In the genomic region with DNA sequence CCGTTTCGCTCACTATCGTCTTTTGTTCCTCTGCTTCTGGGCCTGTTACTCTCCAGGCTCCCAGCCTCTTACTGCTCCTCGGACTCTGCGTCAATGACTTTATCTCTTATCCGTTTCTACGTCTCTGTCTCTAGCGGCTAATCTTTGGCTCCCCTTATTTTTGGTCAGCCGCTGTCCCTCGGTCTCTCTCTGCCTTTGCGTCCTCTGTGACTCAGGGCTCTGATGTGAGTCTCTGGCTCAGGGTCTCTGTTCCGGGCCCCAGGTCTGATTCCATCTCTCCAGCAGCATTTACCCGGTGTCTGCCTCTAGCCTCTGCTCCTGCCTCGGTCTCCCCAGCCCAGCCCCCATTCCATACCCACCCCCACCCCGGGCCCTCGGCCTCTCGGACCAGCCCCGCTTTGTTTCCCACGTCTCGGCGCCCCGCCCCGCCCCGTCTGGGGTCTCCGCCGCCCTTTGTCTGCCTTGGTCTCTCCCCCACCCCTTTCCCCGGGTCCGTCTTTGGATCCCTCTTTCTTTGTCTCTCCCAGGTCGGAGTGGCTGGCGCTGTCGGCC, we compare ENCODE assay signal across 8 cellular contexts. TPM values are rescaled to one million over a fixed set of nuclear protein-coding genes. Genes with fewer than 3 reads are reported as not detected.
A peak's percentile ranks its signal among the peaks of the same experiment; 100 is the strongest.
DNase-seq lines count a peak whose midpoint lies in the region; ATAC-seq and TF ChIP-seq lines count a peak whose summit lies in the region.

No MANE protein-coding gene starts in this region.

- 10 to 11% methylated on average over 30 to 31 of the region's 31 CpGs for WGBS in upper lobe of left lung, 2 donors

- DNase-seq in caudate nucleus (lab: John Stamatoyannopoulos, UW) (peak in 1 of 61 donors; percentile 20), lower lobe of right lung (no peak), upper lobe of left lung (no peak), NOMO-1 treated with DMSO at 0.1 percent for 48 hours (lab: John Stamatoyannopoulos, UW; ENCODE audit: unreplicated experiment) (no peak)

- TF ChIP-seq CTCF in lower lobe of right lung (IDR thresholded peaks at IDR 0.05) = no peak
- TF ChIP-seq CTCF in upper lobe of left lung (IDR thresholded peaks at IDR 0.05) = no peak

- peak overlapping the region; percentile 99 for H3K4me3 ChIP-seq in BLaER1
- peak overlapping the region; percentile 91 for H3K4me3 ChIP-seq in lower lobe of right lung
- H3K4me3 ChIP-seq in upper lobe of left lung = peak overlapping the region; percentile 62 to 95 (median 89)

- H3K27ac ChIP-seq in BLaER1 = peak overlapping the region; percentile 87
- H3K27ac ChIP-seq in KOPT-K1 (ENCODE audit: low read depth, low read length, poor library complexity, severe bottlenecking) = peak overlapping the region; percentile 85
- H3K27ac ChIP-seq in caudate nucleus (ENCODE audit: low read depth, low read length) = peak overlapping the region; percentile 54
- peak overlapping the region; percentile 80 for H3K27ac ChIP-seq in lower lobe of right lung
- peak overlapping the region; percentile 56 to 84 (median 78) for H3K27ac ChIP-seq in upper lobe of left lung

- intact Hi-C loops in lower lobe of right lung (cut with DNase I) = no loop called here

- H3K4me2 ChIP-seq in BLaER1 = peak overlapping the region; percentile 94

- H3K9me3 ChIP-seq in BLaER1 (no peaks in the 10 kb centered on the region), KOPT-K1 (ENCODE audit: insufficient read depth, low read length, poor library complexity, severe bottlenecking) (no peaks in the 10 kb centered on the region), lower lobe of right lung (no peaks in the 10 kb centered on the region), upper lobe of left lung (no peaks in the 10 kb centered on the region)

- ATAC-seq in lower lobe of right lung (peak; percentile 7 to 25), upper lobe of left lung (ENCODE audit: low FRiP score in 2 of 2) (peak in 1 of 2 donors; percentile 66), HG02610 (IDR thresholded peaks at IDR 0.05; ENCODE audit: unreplicated experiment) (no peak), GM21367 (IDR thresholded peaks at IDR 0.05; ENCODE audit: unreplicated experiment) (no peak)

- no peak for TF ChIP-seq EP300 in upper lobe of left lung (IDR thresholded peaks at IDR 0.05)

- H3K27me3 ChIP-seq in BLaER1 (no peaks in the 10 kb centered on the region), lower lobe of right lung (ENCODE audit: low read depth) (no peaks in the 10 kb centered on the region), upper lobe of left lung (no peaks in the 10 kb centered on the region)

- peaks cover 25% of the 10 kb centered on the region for H4K20me1 ChIP-seq in BLaER1

- H3K36me3 ChIP-seq in BLaER1 = peaks cover 25% of the 10 kb centered on the region
- peaks cover 21% of the 10 kb centered on the region for H3K36me3 ChIP-seq in KOPT-K1 (ENCODE audit: insufficient read depth, low read length)
- H3K36me3 ChIP-seq in lower lobe of right lung = peaks cover 18% of the 10 kb centered on the region
- H3K36me3 ChIP-seq in upper lobe of left lung = peaks cover 0 to 18% (median 10%) of the 10 kb centered on the region in 4 donors

- peaks cover 61% of the 10 kb centered on the region for H3K4me1 ChIP-seq in BLaER1
- H3K4me1 ChIP-seq in lower lobe of right lung = peaks cover 34% of the 10 kb centered on the region
- H3K4me1 ChIP-seq in upper lobe of left lung = peaks cover 12 to 37% (median 19%) of the 10 kb centered on the region in 4 donors

- H3K9ac ChIP-seq in BLaER1 = peak overlapping the region; percentile 90

- no peak for TF ChIP-seq POLR2A in upper lobe of left lung (IDR thresholded peaks at IDR 0.05)

RNA-seq across cellular contexts. Expression of a gene that starts 0.5 kb away (rescaled TPM):
- total RNA-seq in lower lobe of right lung = 6.2 TPM
- 10 to 100 TPM in 3 of 6 donors, 1 to 10 TPM in 3; 6.8 to 29.2 (median 10.9) TPM for total RNA-seq in upper lobe of left lung

RNA-seq across cellular contexts. Expression of a gene that starts 12.3 kb away (rescaled TPM):
- 6.0 TPM for total RNA-seq in lower lobe of right lung
- total RNA-seq in upper lobe of left lung = 10 to 100 TPM in 1 of 6 donors, 1 to 10 TPM in 5; 3.5 to 13.6 (median 7.1) TPM

RNA-seq across cellular contexts. Expression of a gene that starts 12.7 kb away (rescaled TPM):
- total RNA-seq in lower lobe of right lung = 3.8 TPM
- total RNA-seq in upper lobe of left lung = 10 to 100 TPM in 2 of 6 donors, 1 to 10 TPM in 4; 5.2 to 12.3 (median 7.2) TPM

RNA-seq across cellular contexts. Expression of a gene that starts 20.1 kb away (rescaled TPM):
- total RNA-seq in lower lobe of right lung (not detected), upper lobe of left lung (1 to 10 TPM in 1 of 6 donors, not detected in 5; 1.6 TPM)

RNA-seq across cellular contexts. Expression of a gene that starts 24.4 kb away (rescaled TPM):
- total RNA-seq in lower lobe of right lung (36.9 TPM), upper lobe of left lung (10 to 100 TPM; 31.1 to 71.2 (median 40.3) TPM)

Comparison
In these comparisons a context has a peak if more than half of its experiments do, and no peak if none do; other contexts are left out.
1. ATAC-seq: peak in lower lobe of right lung (2 of 2); none in HG02610 (single experiment) and GM21367 (single experiment).
2. Peak in every context shown above with its lines, with median percentiles within 50 percentile points of each other: H3K27ac ChIP-seq and H3K4me3 ChIP-seq.